In genomic region chr10:17227367-17228080, GRCh38 we compare ENCODE assay signal across 8 cellular contexts. TPM values are rescaled to one million over a fixed set of nuclear protein-coding genes. Genes with fewer than 3 reads are reported as not detected.
DNase-seq lines count a peak whose midpoint lies in the region; ATAC-seq and TF ChIP-seq lines count a peak whose summit lies in the region.

No MANE protein-coding gene starts in this region.

- no peaks in the 10 kb centered on the region for H3K27me3 Mint-ChIP-seq in activated naive CD8-positive, alpha-beta T cell treated with anti-CD3 and anti-CD28 coated beads for 36 hours

- no peaks in the 10 kb centered on the region for H3K9me3 Mint-ChIP-seq in activated naive CD8-positive, alpha-beta T cell treated with anti-CD3 and anti-CD28 coated beads for 36 hours

- peak; percentile 54 for TF ChIP-seq CTCF in DND-41 (IDR thresholded peaks at IDR 0.05; ENCODE audit: borderline replicate concordance, extremely low read depth, low read length, poor library complexity, severe bottlenecking)

- H3K27ac Mint-ChIP-seq in activated naive CD8-positive, alpha-beta T cell treated with anti-CD3 and anti-CD28 coated beads for 36 hours: peak overlapping the region; percentile 95

- peak overlapping the region; percentile 98 for H3K4me3 Mint-ChIP-seq in activated naive CD8-positive, alpha-beta T cell treated with anti-CD3 and anti-CD28 coated beads for 36 hours

- peaks cover 33% of the 10 kb centered on the region for H3K79me2 ChIP-seq in DND-41 (ENCODE audit: insufficient read depth, low read length)

- peaks cover 49% of the 10 kb centered on the region for H3K4me1 ChIP-seq in DND-41 (ENCODE audit: insufficient read depth, low read length)

- ATAC-seq in DND-41 (ENCODE audit: insufficient read depth, low read depth) (no peak), GM21367 (IDR thresholded peaks at IDR 0.05; ENCODE audit: unreplicated experiment) (peak; percentile 21)

- H3K27ac ChIP-seq in DND-41 (ENCODE audit: low read length) (peak overlapping the region; percentile 95), temporal lobe (ENCODE audit: low read depth, low read length) (peak overlapping the region; percentile 72)

- peak overlapping the region; percentile 92 for H3K4me2 ChIP-seq in DND-41 (ENCODE audit: insufficient read depth, low read length)

- no peaks in the 10 kb centered on the region for H3K9me3 ChIP-seq in DND-41 (ENCODE audit: insufficient read depth, low read length, severe bottlenecking)

- peak overlapping the region; percentile 87 for H2AFZ ChIP-seq in DND-41 (ENCODE audit: low read depth, low read length)

- peaks cover 29% of the 10 kb centered on the region for H4K20me1 ChIP-seq in DND-41 (ENCODE audit: insufficient read depth, low read length)

- peaks cover 31% of the 10 kb centered on the region for H3K36me3 ChIP-seq in DND-41 (ENCODE audit: insufficient read depth, low read length)

- peak overlapping the region; percentile 58 to 96; a peak in 3 of 4 replicates for H3K4me3 ChIP-seq in DND-41 (ENCODE audit: low read depth in 1 of 2, low read length in 2 of 2)

- H3K36me3 Mint-ChIP-seq in activated naive CD8-positive, alpha-beta T cell treated with anti-CD3 and anti-CD28 coated beads for 36 hours: peaks cover 31% of the 10 kb centered on the region

- H3K4me1 Mint-ChIP-seq in activated naive CD8-positive, alpha-beta T cell treated with anti-CD3 and anti-CD28 coated beads for 36 hours: peaks cover 45% of the 10 kb centered on the region

- peak overlapping the region; percentile 99 for H3K9ac ChIP-seq in DND-41 (ENCODE audit: low read depth, low read length)

- DNase-seq in DND-41: peak; percentile 19
- DNase-seq in KG1 (lab: John Stamatoyannopoulos, UW): peak; percentile 23
- DNase-seq in activated naive CD8-positive, alpha-beta T cell treated with anti-CD3 and anti-CD28 coated beads for 36 hours: peak; percentile 24
- DNase-seq in kidney glomerular epithelial cell (lab: John Stamatoyannopoulos, UW): peak; percentile 59
- DNase-seq in NCI-H1436 (lab: John Stamatoyannopoulos, UW): no peak
- no peak for DNase-seq in NK-92 (lab: John Stamatoyannopoulos, UW; ENCODE audit: unreplicated experiment)

- H3K27me3 ChIP-seq in DND-41 (ENCODE audit: insufficient read depth, low read length, poor library complexity): no peaks in the 10 kb centered on the region

RNA-seq across cellular contexts. Expression of gene VIM, which starts 0.5 kb away (rescaled TPM):
- total RNA-seq in activated naive CD8-positive, alpha-beta T cell treated with anti-CD3 and anti-CD28 coated beads for 36 hours: 100 to 1,000 TPM; 657 TPM
- 268 TPM for total RNA-seq in temporal lobe

RNA-seq across cellular contexts. Expression of gene TRDMT1, which starts 26.1 kb away (rescaled TPM):
- total RNA-seq in activated naive CD8-positive, alpha-beta T cell treated with anti-CD3 and anti-CD28 coated beads for 36 hours: 1 to 10 TPM; 9.5 to 9.6 TPM
- total RNA-seq in temporal lobe: 15.2 TPM

Comparison
In these comparisons a context has a peak if more than half of its experiments do, and no peak if none do; other contexts are left out.
1. DNase-seq: peak in DND-41 (single experiment), KG1 (single experiment), activated naive CD8-positive, alpha-beta T cell treated with anti-CD3 and anti-CD28 coated beads for 36 hours (single experiment) and kidney glomerular epithelial cell (single experiment); none in NCI-H1436 (single experiment) and NK-92 (single experiment).